Comparison of ENCODE assay signal across 21 cellular contexts in the genomic region with DNA sequence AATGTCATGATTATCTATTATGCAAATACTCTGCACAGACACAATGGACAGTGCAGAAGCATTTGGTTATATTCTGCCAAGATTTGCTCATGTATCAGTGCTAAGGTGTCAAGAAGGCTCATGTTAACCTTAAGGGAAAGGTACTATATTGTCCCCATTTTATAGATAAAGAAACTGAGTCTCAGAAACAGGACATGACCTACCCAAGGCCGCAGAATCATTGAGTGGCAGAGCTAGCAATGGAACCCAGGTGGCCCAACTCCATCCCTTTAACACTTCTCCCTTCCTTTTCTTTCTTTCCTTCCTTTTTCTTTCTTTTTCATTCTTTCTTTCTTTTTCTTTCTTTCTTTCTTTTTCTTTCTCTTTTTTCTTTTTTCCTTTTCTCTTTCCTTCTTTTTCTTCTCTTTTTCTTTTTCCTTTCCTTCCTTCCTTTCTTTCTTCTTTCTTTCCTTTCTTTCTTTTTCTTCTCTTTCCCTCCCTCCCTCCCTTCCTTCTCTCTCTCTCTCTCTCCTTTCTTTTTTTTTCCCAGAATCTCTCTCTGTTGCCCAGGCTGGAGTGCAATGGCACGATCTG.
DNase-seq lines count a peak whose midpoint lies in the region; ATAC-seq, FAIRE-seq and TF ChIP-seq lines count a peak whose summit lies in the region.
"Had no signal": no experiment of that assay in that cellular context is flagged by ENCODE, and none has a peak within 500 bp of the region (broad histone marks: within the 10 kb centered on the region; RNA-seq: fewer than 3 reads in every experiment).

No MANE protein-coding gene starts in this region.

- H3K9me1 ChIP-seq in K562 (ENCODE audit: control insufficient read depth, insufficient read depth, low read length), result no peaks in the 10 kb centered on the region

- in situ Hi-C loops in K562 (cut with MboI), result no loop called here

- no peak overlapping the region for H2AFZ ChIP-seq in K562 (ENCODE audit: low read depth, low read length)

- TF ChIP-seq POLR2A in K562 (conservative IDR thresholded peaks at IDR 0.05) (no peak), heart left ventricle (IDR thresholded peaks at IDR 0.05) (no peak)

- H3K27ac ChIP-seq in HEK293 (ENCODE audit: extremely low read depth, low read depth, low read length), result no peak overlapping the region
- H3K27ac ChIP-seq in K562 (ENCODE audit: extremely low read depth, low read depth, low read length), result no peak overlapping the region
- no peak overlapping the region for H3K27ac ChIP-seq in heart left ventricle
- H3K27ac ChIP-seq: 22Rv1; A549; BLaER1 treated with 17β-estradiol and CSF1 and Interleukin-3, amounts not matched to agents 10 nM and 100 nM; C4-2B had no signal

- H3K4me3 Mint-ChIP-seq in activated CD8-positive, alpha-beta T cell treated with anti-CD3 and anti-CD28 coated beads for 36 hours, result no peak overlapping the region
- no peak overlapping the region for H3K4me3 Mint-ChIP-seq in activated CD8-positive, alpha-beta T cell treated with anti-CD3 and anti-CD28 coated beads, Interleukin-2, amount 10 ng/mL, durations not matched to agents 7 days and 5 days
- H3K4me3 Mint-ChIP-seq: B cell; CD4-positive, alpha-beta T cell; CD8-positive, alpha-beta T cell had no signal

- H3K9me3 ChIP-seq in HEK293 (ENCODE audit: control insufficient read depth, insufficient read depth, low read depth, low read length) (no peaks in the 10 kb centered on the region; the same call in 1 of the 2 replicates), K562 (replicated peaks; ENCODE audit: control insufficient read depth, insufficient read depth, low read depth, low read length) (no peaks in the 10 kb centered on the region), heart left ventricle (peaks cover 0 to 20% (median 4%) of the 10 kb centered on the region in 12 donors)
- H3K9me3 ChIP-seq: A549, Caco-2 had no signal

- CTCF ChIA-PET in activated CD8-positive, alpha-beta T cell treated with anti-CD3 and anti-CD28 coated beads for 36 hours (lab: Charles Lee), result no interaction called here
- CTCF ChIA-PET in activated CD8-positive, alpha-beta T cell treated with anti-CD3 and anti-CD28 coated beads, Interleukin-2, amount 10 ng/mL, durations not matched to agents 7 days and 5 days (lab: Charles Lee), result no interaction called here
- CTCF ChIA-PET in HEK293 (lab: Yijun Ruan, JAX), result interaction anchor here (0.6 kb wide), 1 partner anchor 63 kb away, joined by 3 read pairs; no protein-coding TSS in a partner anchor
- CTCF ChIA-PET in K562 (lab: Yijun Ruan, JAX; ENCODE audit: low intra/inter-chr PET ratio), result no interaction called here

- H3K36me3 ChIP-seq in HEK293 (ENCODE audit: control insufficient read depth in 2 of 2, insufficient read depth in 1 of 2, low read length in 2 of 2) (no peaks in the 10 kb centered on the region), K562 (ENCODE audit: control insufficient read depth, insufficient read depth, low read length) (no peaks in the 10 kb centered on the region), heart left ventricle (no peaks in the 10 kb centered on the region)

- no peaks in the 10 kb centered on the region for H3K79me2 ChIP-seq in K562 (ENCODE audit: control insufficient read depth, insufficient read depth, low read length)

- no peaks in the 10 kb centered on the region for H3K4me1 Mint-ChIP-seq in activated CD8-positive, alpha-beta T cell treated with anti-CD3 and anti-CD28 coated beads for 36 hours (ENCODE audit: low read depth)
- H3K4me1 Mint-ChIP-seq in activated CD8-positive, alpha-beta T cell treated with anti-CD3 and anti-CD28 coated beads, Interleukin-2, amount 10 ng/mL, durations not matched to agents 7 days and 5 days (ENCODE audit: low read depth), result no peaks in the 10 kb centered on the region
- H3K4me1 Mint-ChIP-seq: B cell had no signal

- no peaks in the 10 kb centered on the region for H3K4me1 ChIP-seq in HEK293 (ENCODE audit: control insufficient read depth, insufficient read depth, low read length)
- no peaks in the 10 kb centered on the region; a peak in 1 of 5 replicates for H3K4me1 ChIP-seq in K562 (replicated peaks in 1 of 2; ENCODE audit: control insufficient read depth in 2 of 2, insufficient read depth in 2 of 2, low read length in 2 of 2)
- H3K4me1 ChIP-seq in heart left ventricle, result no peaks in the 10 kb centered on the region
- H3K4me1 ChIP-seq: BLaER1 treated with 17β-estradiol and CSF1 and Interleukin-3, amounts not matched to agents 10 nM and 100 nM; Caco-2 had no signal

- no peaks in the 10 kb centered on the region for H4K20me1 ChIP-seq in K562 (replicated peaks; ENCODE audit: control insufficient read depth, insufficient read depth, low read length)
- H4K20me1 ChIP-seq: BLaER1 treated with 17β-estradiol and CSF1 and Interleukin-3, amounts not matched to agents 10 nM and 100 nM had no signal

- H3K36me3 Mint-ChIP-seq in activated CD8-positive, alpha-beta T cell treated with anti-CD3 and anti-CD28 coated beads for 36 hours (ENCODE audit: low read depth), result no peaks in the 10 kb centered on the region
- H3K36me3 Mint-ChIP-seq in activated CD8-positive, alpha-beta T cell treated with anti-CD3 and anti-CD28 coated beads, Interleukin-2, amount 10 ng/mL, durations not matched to agents 7 days and 5 days (ENCODE audit: low read depth), result peaks cover 3% of the 10 kb centered on the region

- ATAC-seq in activated CD8-positive, alpha-beta T cell treated with anti-CD3 and anti-CD28 coated beads for 36 hours, result no peak
- ATAC-seq in activated CD8-positive, alpha-beta T cell treated with anti-CD3 and anti-CD28 coated beads, Interleukin-2, amount 10 ng/mL, durations not matched to agents 7 days and 5 days, result no peak
- ATAC-seq in K562 (no peak), heart left ventricle (no peak)
- ATAC-seq: A549; CD8-positive, alpha-beta T cell had no signal

- H3K27ac Mint-ChIP-seq in activated CD8-positive, alpha-beta T cell treated with anti-CD3 and anti-CD28 coated beads for 36 hours, result no peak overlapping the region
- no peak overlapping the region for H3K27ac Mint-ChIP-seq in activated CD8-positive, alpha-beta T cell treated with anti-CD3 and anti-CD28 coated beads, Interleukin-2, amount 10 ng/mL, durations not matched to agents 7 days and 5 days
- H3K27ac Mint-ChIP-seq: B cell; CD4-positive, alpha-beta T cell; CD8-positive, alpha-beta T cell had no signal

- DNase-seq in activated CD8-positive, alpha-beta T cell treated with anti-CD3 and anti-CD28 coated beads for 36 hours, result no peak
- DNase-seq in activated CD8-positive, alpha-beta T cell treated with anti-CD3 and anti-CD28 coated beads, Interleukin-2, amount 10 ng/mL, durations not matched to agents 7 days and 5 days, result no peak
- DNase-seq in K562 (ENCODE audit: extremely low read depth in 1 of 4, low spot score in 3 of 4) (no peak), heart left ventricle (no peak)
- DNase-seq: AML-193; Caco-2; Calu3; CD4-positive, alpha-beta T cell; CD8-positive, alpha-beta T cell; DMS79 treated with DMSO at 0.1 percent for 48 hours; GF-D8 had no signal

- no peaks in the 10 kb centered on the region for H3K27me3 Mint-ChIP-seq in activated CD8-positive, alpha-beta T cell treated with anti-CD3 and anti-CD28 coated beads for 36 hours
- H3K27me3 Mint-ChIP-seq in activated CD8-positive, alpha-beta T cell treated with anti-CD3 and anti-CD28 coated beads, Interleukin-2, amount 10 ng/mL, durations not matched to agents 7 days and 5 days (ENCODE audit: low read depth), result peaks cover 2% of the 10 kb centered on the region
- H3K27me3 Mint-ChIP-seq: CD4-positive, alpha-beta T cell had no signal

- TF ChIP-seq RAD21 in K562 (CRISPR knock-in tag; conservative IDR thresholded peaks at IDR 0.05 in 1 of 2, IDR thresholded peaks at IDR 0.05 in 1 of 2), result no peak

- no peaks in the 10 kb centered on the region; a peak in 1 of 5 replicates for H3K27me3 ChIP-seq in K562 (ENCODE audit: control insufficient read depth in 2 of 2, insufficient read depth in 2 of 2, low read length in 2 of 2)
- peaks cover 0 to 8% (median 0%) of the 10 kb centered on the region in 9 donors for H3K27me3 ChIP-seq in heart left ventricle
- H3K27me3 ChIP-seq: BLaER1 treated with 17β-estradiol and CSF1 and Interleukin-3, amounts not matched to agents 10 nM and 100 nM had no signal

- TF ChIP-seq CTCF in activated CD8-positive, alpha-beta T cell treated with anti-CD3 and anti-CD28 coated beads for 36 hours (IDR thresholded peaks at IDR 0.05), result peak; percentile 28
- TF ChIP-seq CTCF in HEK293 (tag by site-specific recombination; IDR thresholded peaks at IDR 0.05), result no peak
- TF ChIP-seq CTCF in K562 (IDR thresholded peaks at IDR 0.05 in 2 of 3, conservative IDR thresholded peaks at IDR 0.05 in 1 of 3; ENCODE audit: insufficient read depth in 2 of 3, low read depth in 1 of 3, low read length in 3 of 3), result no peak
- no peak for TF ChIP-seq CTCF in heart left ventricle (IDR thresholded peaks at IDR 0.05)

- H3K4me2 ChIP-seq in K562 (ENCODE audit: insufficient read depth, low read length), result no peak overlapping the region
- H3K4me2 ChIP-seq: A549; BLaER1 treated with 17β-estradiol and CSF1 and Interleukin-3, amounts not matched to agents 10 nM and 100 nM had no signal

- intact Hi-C loops in activated CD8-positive, alpha-beta T cell treated with anti-CD3 and anti-CD28 coated beads for 36 hours (cut with micrococcal nuclease), result no loop called here
- intact Hi-C loops in K562 (cut with micrococcal nuclease) (no loop called here), heart left ventricle (cut with DNase I) (no loop called here)

- H3K9me3 Mint-ChIP-seq in activated CD8-positive, alpha-beta T cell treated with anti-CD3 and anti-CD28 coated beads for 36 hours, result peaks cover 11% of the 10 kb centered on the region
- peaks cover 3% of the 10 kb centered on the region for H3K9me3 Mint-ChIP-seq in activated CD8-positive, alpha-beta T cell treated with anti-CD3 and anti-CD28 coated beads, Interleukin-2, amount 10 ng/mL, durations not matched to agents 7 days and 5 days (ENCODE audit: insufficient read depth)
- H3K9me3 Mint-ChIP-seq: CD4-positive, alpha-beta T cell had no signal

- WGBS in K562 (ENCODE audit: insufficient coverage, low coverage, missing lambda C conversion rate), result 0% methylated on average over 1 of the region's 2 CpGs
- WGBS in heart left ventricle, 4 donors, result 77 to 82% (median 80%) methylated on average over 2 of the region's 2 CpGs

- POLR2A ChIA-PET in activated CD8-positive, alpha-beta T cell treated with anti-CD3 and anti-CD28 coated beads for 36 hours (lab: Charles Lee), result no interaction called here
- POLR2A ChIA-PET in activated CD8-positive, alpha-beta T cell treated with anti-CD3 and anti-CD28 coated beads, Interleukin-2, amount 10 ng/mL, durations not matched to agents 7 days and 5 days (lab: Charles Lee), result no interaction called here
- POLR2A ChIA-PET in HEK293 (lab: Yijun Ruan, JAX) (no interaction called here), K562 (lab: Yijun Ruan, JAX) (no interaction called here)

- no TSS peak for BruUV-seq in K562 (replicated peaks; lab: Mats Ljungman, UMichigan)

- H3K4me3 ChIP-seq in HEK293 (ENCODE audit: low read depth, low read length), result no peak overlapping the region
- no peak overlapping the region for H3K4me3 ChIP-seq in K562
- H3K4me3 ChIP-seq in heart left ventricle, result no peak overlapping the region
- H3K4me3 ChIP-seq: A549; BLaER1 treated with 17β-estradiol and CSF1 and Interleukin-3, amounts not matched to agents 10 nM and 100 nM had no signal

- FAIRE-seq in K562 (lab: Jason Lieb, UNC), result no peak
- FAIRE-seq: A549, D721Med, G401.6, GM12891, GM19239 had no signal

- no peak for TF ChIP-seq EP300 in K562 (IDR thresholded peaks at IDR 0.05; ENCODE audit: low read length)

- H3K9ac ChIP-seq in K562 (ENCODE audit: insufficient read depth in 1 of 2, low read depth in 2 of 2, low read length in 2 of 2), result no peak overlapping the region
- H3K9ac ChIP-seq: BLaER1 treated with 17β-estradiol and CSF1 and Interleukin-3, amounts not matched to agents 10 nM and 100 nM had no signal
